Comparison of ENCODE assay signal across 9 cellular contexts in genomic region chr15:39583586-39584265, GRCh38. TPM values are rescaled to one million over a fixed set of nuclear protein-coding genes. Genes with fewer than 3 reads are reported as not detected.
DNase-seq lines count a peak whose midpoint lies in the region; ATAC-seq and TF ChIP-seq lines count a peak whose summit lies in the region.
"Had no signal": no experiment of that assay in that cellular context is flagged by ENCODE, and none has a peak within 500 bp of the region (broad histone marks: within the 10 kb centered on the region; RNA-seq: fewer than 3 reads in every experiment).

No MANE protein-coding gene starts in this region.

- H3K36me3 ChIP-seq in fibroblast of lung (ENCODE audit: control insufficient read depth, insufficient read depth, low read length) (peaks cover 49% of the 10 kb centered on the region), prostate gland (no peaks in the 10 kb centered on the region)

- H3K9ac ChIP-seq in fibroblast of lung (ENCODE audit: insufficient read depth, low read length) = peak overlapping the region; percentile 68

- peak overlapping the region; percentile 86 for H3K4me2 ChIP-seq in fibroblast of lung (ENCODE audit: extremely low read depth, insufficient read depth, low read length)

- CTCF ChIA-PET in RWPE1 (lab: Yijun Ruan, JAX) = interaction anchor here (0.6 to 1.0 kb wide), 4 partner anchors 13 to 386 kb away, joined by 3 to 4 read pairs (median 3); no protein-coding TSS in a partner anchor

- TF ChIP-seq POLR2A in prostate gland (IDR thresholded peaks at IDR 0.05) = no peak

- 81% methylated on average over 13 of the region's 13 CpGs for WGBS in prostate gland

- H3K9me3 ChIP-seq in fibroblast of lung (ENCODE audit: control insufficient read depth, insufficient read depth, low read depth, low read length) (no peaks in the 10 kb centered on the region), prostate gland (no peaks in the 10 kb centered on the region)

- H3K4me3 ChIP-seq in GM12875 (ENCODE audit: low read depth, low read length) (no peak overlapping the region), fibroblast of lung (replicated peaks in 1 of 4; ENCODE audit: control extremely low read depth in 1 of 4, insufficient read depth in 1 of 4, low read depth in 3 of 4, low read length in 4 of 4) (peak overlapping the region; percentile 73 to 96 (median 84)), prostate gland (peak overlapping the region in 1 of 2 donors; percentile 54)

- H3K79me2 ChIP-seq in fibroblast of lung (ENCODE audit: control insufficient read depth, insufficient read depth, low read length) = peaks cover 70% of the 10 kb centered on the region

- H3K27ac ChIP-seq in RWPE1 (peak overlapping the region; percentile 73), fibroblast of lung (ENCODE audit: insufficient read depth, low read length) (peak overlapping the region; percentile 50), prostate gland (no peak overlapping the region)

- TF ChIP-seq CTCF in GM12875 (IDR thresholded peaks at IDR 0.05; ENCODE audit: borderline replicate concordance, insufficient read depth, low read depth, low read length) (peak; percentile 30; the same call in 1 of the 2 replicates), RWPE1 (conservative IDR thresholded peaks at IDR 0.05; ENCODE audit: low read depth) (no peak; the same call in 1 of the 2 replicates), fibroblast of lung (conservative IDR thresholded peaks at IDR 0.05 in 1 of 2, IDR thresholded peaks at IDR 0.05 in 1 of 2; ENCODE audit: low read depth in 1 of 2, low read length in 2 of 2) (peak; percentile 45 to 51), prostate gland (IDR thresholded peaks at IDR 0.05) (peak in 2 of 4 experiments; percentile 13 to 22)

- intact Hi-C loops in prostate gland (cut with DNase I) = loop anchor here (2.0 to 5.0 kb wide), 3 partner anchors 171 to 876 kb away; no protein-coding TSS in a partner anchor

- peaks cover 10% of the 10 kb centered on the region for H4K20me1 ChIP-seq in fibroblast of lung (ENCODE audit: control insufficient read depth, extremely low read depth, insufficient read depth, low read length)

- POLR2A ChIA-PET in RWPE1 (lab: Yijun Ruan, JAX; ENCODE audit: low non-redundant PET) = no interaction called here

- ATAC-seq in HG03442 (IDR thresholded peaks at IDR 0.05; ENCODE audit: unreplicated experiment) = no peak

- H2AFZ ChIP-seq in fibroblast of lung (ENCODE audit: low read length) = no peak overlapping the region

- peak; percentile 48 for DNase-seq in RWPE1 (ENCODE audit: low spot score)
- DNase-seq in fibroblast of lung (ENCODE audit: low read depth in 2 of 2) = peak; percentile 43 to 61
- peak in 2 of 3 donors; percentile 10 to 39 for DNase-seq in stimulated activated CD4-positive, alpha-beta T cell treated with anti-CD3 and anti-CD28 coated beads, Interleukin-12 subunit alpha, Interleukin-12 subunit beta, amount 100 ng/mL, for 48 hours (ENCODE audit: low read depth in 2 of 3, low spot score in 1 of 3)
- DNase-seq in amygdala (lab: John Stamatoyannopoulos, UW) = no peak
- no peak for DNase-seq in hippocampal formation (lab: John Stamatoyannopoulos, UW)
- DNase-seq in prostate gland (ENCODE audit: low spot score) = no peak
- DNase-seq: NCI-H510A had no signal

- H3K4me1 ChIP-seq in fibroblast of lung (ENCODE audit: control insufficient read depth, extremely low read depth, insufficient read depth, low read length) (peaks cover 13% of the 10 kb centered on the region), prostate gland (replicated peaks) (no peaks in the 10 kb centered on the region)

- no peaks in the 10 kb centered on the region for H3K27me3 ChIP-seq in fibroblast of lung (ENCODE audit: control insufficient read depth, insufficient read depth, low read length)
- H3K27me3 ChIP-seq in prostate gland (replicated peaks; ENCODE audit: insufficient read depth) = no peaks in the 10 kb centered on the region

RNA-seq across cellular contexts. Expression of gene THBS1, which starts 2.8 kb away (rescaled TPM):
- total RNA-seq in fibroblast of lung (631 and 1,745 TPM in 2 replicates), prostate gland (10 to 100 TPM; 50.1 to 95.7 TPM)
- polyA plus RNA-seq in fibroblast of lung = 533 and 1,512 TPM in 2 replicates
- 619 and 1,936 TPM in 2 replicates for polyA plus RNA-seq in fibroblast of lung (2012)
- 5,982 and 9,421 TPM in 2 replicates for polyA minus RNA-seq in fibroblast of lung (ENCODE audit: low replicate concordance)

Comparison
In these comparisons a context has a peak if more than half of its experiments do, and no peak if none do; other contexts are left out.
1. DNase-seq: peak in RWPE1 (single experiment), fibroblast of lung (2 of 2) and stimulated activated CD4-positive, alpha-beta T cell treated with anti-CD3 and anti-CD28 coated beads, Interleukin-12 subunit alpha, Interleukin-12 subunit beta, amount 100 ng/mL, for 48 hours (2 of 3); none in amygdala (0 of 56), hippocampal formation (0 of 2) and prostate gland (single experiment).
2. H3K27ac ChIP-seq: peak in RWPE1 (single experiment) and fibroblast of lung (single experiment); none in prostate gland (0 of 2).